ENCODE assay signal across 4 cellular contexts in the genomic region with DNA sequence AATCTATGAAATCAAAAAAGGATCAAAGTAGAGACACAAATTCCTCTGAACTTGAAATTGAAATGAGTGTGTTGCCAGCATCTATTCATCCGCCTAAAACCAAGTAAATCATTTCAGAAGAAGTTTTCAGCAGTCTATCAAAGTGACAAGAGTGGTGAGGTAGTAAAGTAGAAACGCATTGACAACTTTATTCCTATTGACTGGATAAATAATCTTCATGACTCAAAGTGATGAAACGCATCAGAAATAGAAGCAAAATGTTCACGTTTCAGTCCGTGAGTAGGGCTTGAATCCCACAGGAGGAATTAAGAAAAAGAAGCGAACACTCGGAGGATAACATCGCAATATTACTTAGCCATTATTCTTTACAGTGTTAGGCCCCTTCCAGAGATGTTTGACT.
"Had no signal": no experiment of that assay in that cellular context is flagged by ENCODE, and none has a peak within 500 bp of the region (broad histone marks: within the 10 kb centered on the region; RNA-seq: fewer than 3 reads in every experiment).

No MANE protein-coding gene starts in this region.

- H3K27ac ChIP-seq: HL-60 had no signal

- H3K4me3 ChIP-seq: K562 had no signal

- ATAC-seq: HepG2, K562 had no signal

- DNase-seq: IMR-90 had no signal
